Comparison of ENCODE assay signal across 22 cellular contexts in the genomic region with DNA sequence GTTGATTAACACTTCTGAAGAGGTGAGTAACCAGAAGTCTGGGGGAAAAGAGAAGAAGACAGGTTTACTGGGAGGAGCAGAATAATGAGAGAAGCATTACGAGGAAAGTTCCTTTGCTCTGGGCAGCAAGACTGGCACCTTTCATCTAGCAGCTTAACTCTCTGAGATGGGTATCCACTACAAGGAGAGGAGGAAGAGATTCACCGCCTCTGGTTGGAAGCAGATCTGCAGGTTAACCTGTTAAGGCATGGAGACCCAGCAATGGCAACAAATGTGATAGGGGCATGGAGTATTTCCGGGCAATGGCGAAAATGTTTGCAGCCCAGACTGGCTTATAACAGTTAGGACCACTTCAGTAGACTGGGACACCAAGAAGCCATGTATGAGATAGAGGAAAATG.
"Had no signal": no experiment of that assay in that cellular context is flagged by ENCODE, and none has a peak within 500 bp of the region (broad histone marks: within the 10 kb centered on the region; RNA-seq: fewer than 3 reads in every experiment).

No MANE protein-coding gene starts in this region.

- H3K9me3 ChIP-seq: pancreas, testis, tibial nerve, upper lobe of right lung, vagina had no signal

- H3K36me3 Mint-ChIP-seq: natural killer cell treated with Interleukin-12 subunit alpha and Interleukin-12 subunit beta and Interleukin-15 and Interleukin-18, amount 100 ng/mL, for 72 hours; stimulated activated naive B cell treated with anti-CD40 and anti-IgM and Interleukin-4, amounts not matched to agents 10 μg/mL and 1 μg/mL and 100 μg/mL, for 72 hours had no signal

- H3K4me1 ChIP-seq: testis, tibial nerve, upper lobe of right lung, vagina had no signal

- H3K79me2 ChIP-seq: hepatocyte had no signal

- H3K9me3 Mint-ChIP-seq: dendritic cell treated with granulocyte-macrophage colony-stimulating factor and Interleukin-4, amounts not matched to agents 40 ng/mL and 50 ng/mL, for 4 days; natural killer cell treated with Interleukin-12 subunit alpha and Interleukin-12 subunit beta and Interleukin-15 and Interleukin-18, amount 100 ng/mL, for 72 hours; stimulated activated naive B cell treated with anti-CD40 and anti-IgM and Interleukin-4, amounts not matched to agents 10 μg/mL and 1 μg/mL and 100 μg/mL, for 72 hours; stimulated activated naive CD8-positive, alpha-beta T cell treated with anti-CD3 and anti-CD28 coated beads, Interleukin-15, amount 100 ng/mL, for 72 hours had no signal

- H3K4me3 ChIP-seq: hepatocyte, pancreas, testis, tibial nerve, upper lobe of right lung, vagina had no signal

- H3K27me3 Mint-ChIP-seq: dendritic cell treated with granulocyte-macrophage colony-stimulating factor and Interleukin-4, amounts not matched to agents 40 ng/mL and 50 ng/mL, for 4 days; progenitor cell of endocrine pancreas; stimulated activated naive CD8-positive, alpha-beta T cell treated with anti-CD3 and anti-CD28 coated beads, Interleukin-15, amount 100 ng/mL, for 72 hours had no signal

- H3K27ac Mint-ChIP-seq: dendritic cell treated with granulocyte-macrophage colony-stimulating factor and Interleukin-4, amounts not matched to agents 40 ng/mL and 50 ng/mL, for 4 days; natural killer cell treated with Interleukin-12 subunit alpha and Interleukin-12 subunit beta and Interleukin-15 and Interleukin-18, amount 100 ng/mL, for 72 hours; progenitor cell of endocrine pancreas; stimulated activated naive B cell treated with anti-CD40 and anti-IgM and Interleukin-4, amounts not matched to agents 10 μg/mL and 1 μg/mL and 100 μg/mL, for 72 hours; stimulated activated naive CD8-positive, alpha-beta T cell treated with anti-CD3 and anti-CD28 coated beads, Interleukin-15, amount 100 ng/mL, for 72 hours had no signal

- H3K36me3 ChIP-seq: pancreas, tibial nerve, upper lobe of right lung, vagina had no signal

- ATAC-seq: left lobe of liver; natural killer cell treated with Interleukin-12 subunit alpha and Interleukin-12 subunit beta and Interleukin-15 and Interleukin-18, amount 100 ng/mL, for 72 hours; right cardiac atrium; stimulated activated naive CD8-positive, alpha-beta T cell treated with anti-CD3 and anti-CD28 coated beads, Interleukin-15, amount 100 ng/mL, for 72 hours; upper lobe of right lung had no signal

- H2AFZ ChIP-seq: hepatocyte had no signal

- DNase-seq: foreskin melanocyte; head of caudate nucleus; islet precursor cell; midbrain; occipital lobe; pancreas; right cardiac atrium; small intestine; stimulated activated CD4-positive, alpha-beta T cell treated with anti-CD3 and anti-CD28 coated beads, Interleukin-12 subunit alpha, Interleukin-12 subunit beta, amount 100 ng/mL, for 4 hours; stimulated activated CD4-positive, alpha-beta T cell treated with anti-CD3 and anti-CD28 coated beads, Interleukin-2, amount 100 ng/mL, for 48 hours; stimulated activated CD8-positive, alpha-beta memory T cell treated with anti-CD3 and anti-CD28 coated beads, Interleukin-4, amount 100 ng/mL, for 48 hours; stimulated activated naive B cell treated with anti-CD40 and anti-IgM and Interleukin-4, amounts not matched to agents 10 μg/mL and 1 μg/mL and 100 μg/mL, for 72 hours; stimulated activated naive CD8-positive, alpha-beta T cell treated with anti-CD3 and anti-CD28 coated beads, Interleukin-15, amount 100 ng/mL, for 72 hours; testis; upper lobe of right lung had no signal

- H3K4me1 Mint-ChIP-seq: stimulated activated naive B cell treated with anti-CD40 and anti-IgM and Interleukin-4, amounts not matched to agents 10 μg/mL and 1 μg/mL and 100 μg/mL, for 72 hours; stimulated activated naive CD8-positive, alpha-beta T cell treated with anti-CD3 and anti-CD28 coated beads, Interleukin-15, amount 100 ng/mL, for 72 hours had no signal

- H3K27ac ChIP-seq: hepatocyte, pancreas, testis, tibial nerve, upper lobe of right lung, vagina had no signal

- H3K4me3 Mint-ChIP-seq: dendritic cell treated with granulocyte-macrophage colony-stimulating factor and Interleukin-4, amounts not matched to agents 40 ng/mL and 50 ng/mL, for 4 days; natural killer cell treated with Interleukin-12 subunit alpha and Interleukin-12 subunit beta and Interleukin-15 and Interleukin-18, amount 100 ng/mL, for 72 hours; stimulated activated naive B cell treated with anti-CD40 and anti-IgM and Interleukin-4, amounts not matched to agents 10 μg/mL and 1 μg/mL and 100 μg/mL, for 72 hours; stimulated activated naive CD8-positive, alpha-beta T cell treated with anti-CD3 and anti-CD28 coated beads, Interleukin-15, amount 100 ng/mL, for 72 hours had no signal

- H3K27me3 ChIP-seq: hepatocyte, pancreas, testis, tibial nerve, upper lobe of right lung, vagina had no signal

- H3K4me2 ChIP-seq: hepatocyte had no signal
